7 cellular contexts compared by ENCODE assay signal in the genomic region with DNA sequence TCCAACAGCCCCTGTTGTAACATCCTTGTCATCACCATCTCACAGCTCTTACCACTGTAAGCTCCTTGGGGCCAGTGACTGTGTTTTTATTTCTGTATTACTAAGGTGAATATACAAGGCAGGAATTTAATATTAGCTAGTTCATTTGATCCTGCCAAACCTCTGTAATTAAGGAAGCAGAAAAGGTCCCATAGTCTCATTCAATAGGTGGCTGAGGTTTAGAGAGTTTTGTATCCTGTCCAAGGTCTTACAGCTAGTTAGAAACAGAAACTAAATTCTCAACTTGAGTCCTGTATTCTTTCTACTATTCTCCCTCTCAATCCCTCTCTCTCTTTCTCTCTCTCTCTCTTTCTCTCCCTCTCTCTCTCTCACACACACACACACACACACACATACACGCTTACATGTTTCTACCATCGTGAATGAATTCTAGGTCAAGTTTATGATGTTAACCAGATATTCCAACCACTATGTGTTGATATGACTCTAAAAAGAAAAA. TPM values are rescaled to one million over a fixed set of nuclear protein-coding genes. Genes with fewer than 3 reads are reported as not detected.
DNase-seq lines count a peak whose midpoint lies in the region; ATAC-seq, FAIRE-seq and TF ChIP-seq lines count a peak whose summit lies in the region.

No MANE protein-coding gene starts in this region.

- H3K4me1 ChIP-seq in small intestine (ENCODE audit: control insufficient read depth in 2 of 2, insufficient read depth in 1 of 2, low read depth in 1 of 2, low read length in 1 of 2), result no peaks in the 10 kb centered on the region

- TF ChIP-seq CTCF in SU-DHL-6 (IDR thresholded peaks at IDR 0.05; ENCODE audit: insufficient read depth, low read length, poor library complexity, severe bottlenecking), result no peak

- DNase-seq in glomerular visceral epithelial cell (ENCODE audit: extremely low spot score), result peak; percentile 43
- DNase-seq in small intestine, result peak; percentile 39
- no peak for DNase-seq in NCI-H526 (lab: John Stamatoyannopoulos, UW)
- no peak for DNase-seq in SW480 (ENCODE audit: low spot score)

- no peaks in the 10 kb centered on the region for H3K36me3 ChIP-seq in SU-DHL-6 (ENCODE audit: low read length)
- H3K36me3 ChIP-seq in small intestine (ENCODE audit: control insufficient read depth in 2 of 2, insufficient read depth in 2 of 2, low read length in 2 of 2), result no peaks in the 10 kb centered on the region

- peak overlapping the region; percentile 71 for H3K4me2 ChIP-seq in SU-DHL-6 (ENCODE audit: low read depth, low read length, poor library complexity, severe bottlenecking)

- H3F3A ChIP-seq in SU-DHL-6 (ENCODE audit: insufficient read depth), result peaks cover 20% of the 10 kb centered on the region

- H3K9me3 ChIP-seq in SU-DHL-6 (ENCODE audit: insufficient read depth, low read length) (no peaks in the 10 kb centered on the region), small intestine (ENCODE audit: control insufficient read depth, low read depth) (no peaks in the 10 kb centered on the region)

- peak overlapping the region; percentile 64 for H3K27ac ChIP-seq in SU-DHL-6 (ENCODE audit: low read depth, low read length)
- H3K27ac ChIP-seq in small intestine (ENCODE audit: low read depth in 1 of 2, low read length in 1 of 2), result peak overlapping the region; percentile 55 to 69

- no peaks in the 10 kb centered on the region for H3K27me3 ChIP-seq in SU-DHL-6 (ENCODE audit: low read length)
- H3K27me3 ChIP-seq in small intestine (ENCODE audit: control insufficient read depth in 2 of 2, insufficient read depth in 2 of 2, low read length in 2 of 2), result no peaks in the 10 kb centered on the region

- H2AFZ ChIP-seq in SU-DHL-6 (ENCODE audit: low read depth, low read length, severe bottlenecking), result peak overlapping the region; percentile 48

- no peak for FAIRE-seq in small intestine (lab: Jason Lieb, UNC)

- WGBS in small intestine, 3 donors, result 42 to 58% (median 53%) methylated on average over 2 of the region's 2 CpGs

- H4K20me1 ChIP-seq in SU-DHL-6 (ENCODE audit: low read depth, low read length), result no peaks in the 10 kb centered on the region

- peak overlapping the region; percentile 52 for H3K9ac ChIP-seq in SU-DHL-6 (ENCODE audit: low read length)

- no peaks in the 10 kb centered on the region for H3K9me2 ChIP-seq in SU-DHL-6 (replicated peaks; ENCODE audit: insufficient read depth, low read length)

- ATAC-seq in GM18870 (IDR thresholded peaks at IDR 0.05; ENCODE audit: unreplicated experiment), result peak; percentile 42
- ATAC-seq in HG02870 (IDR thresholded peaks at IDR 0.05; ENCODE audit: unreplicated experiment), result peak; percentile 22

- H3K79me2 ChIP-seq in SU-DHL-6 (ENCODE audit: insufficient read depth, low read length), result no peaks in the 10 kb centered on the region; the same call in 1 of the 2 replicates

- peak overlapping the region; percentile 56 for H3K4me3 ChIP-seq in SU-DHL-6 (ENCODE audit: insufficient read depth, low read length, poor library complexity, severe bottlenecking)
- H3K4me3 ChIP-seq in small intestine (ENCODE audit: low read depth in 1 of 2, low read length in 2 of 2), result no peak overlapping the region

RNA-seq across cellular contexts. Expression of a gene that starts 0.5 kb away (rescaled TPM):
- 1 to 10 TPM; 2.5 to 3.2 (median 2.7) TPM for polyA plus RNA-seq in small intestine

RNA-seq across cellular contexts. Expression of a gene that starts 31.4 kb away (rescaled TPM):
- 10 to 100 TPM in 2 of 3 donors, 1 to 10 TPM in 1; 10.0 to 21.1 (median 12.3) TPM for polyA plus RNA-seq in small intestine

Comparison
In these comparisons a context has a peak if more than half of its experiments do, and no peak if none do; other contexts are left out.
1. DNase-seq: peak in glomerular visceral epithelial cell (single experiment) and small intestine (single experiment); none in NCI-H526 (0 of 2) and SW480 (single experiment).